In the genomic region with DNA sequence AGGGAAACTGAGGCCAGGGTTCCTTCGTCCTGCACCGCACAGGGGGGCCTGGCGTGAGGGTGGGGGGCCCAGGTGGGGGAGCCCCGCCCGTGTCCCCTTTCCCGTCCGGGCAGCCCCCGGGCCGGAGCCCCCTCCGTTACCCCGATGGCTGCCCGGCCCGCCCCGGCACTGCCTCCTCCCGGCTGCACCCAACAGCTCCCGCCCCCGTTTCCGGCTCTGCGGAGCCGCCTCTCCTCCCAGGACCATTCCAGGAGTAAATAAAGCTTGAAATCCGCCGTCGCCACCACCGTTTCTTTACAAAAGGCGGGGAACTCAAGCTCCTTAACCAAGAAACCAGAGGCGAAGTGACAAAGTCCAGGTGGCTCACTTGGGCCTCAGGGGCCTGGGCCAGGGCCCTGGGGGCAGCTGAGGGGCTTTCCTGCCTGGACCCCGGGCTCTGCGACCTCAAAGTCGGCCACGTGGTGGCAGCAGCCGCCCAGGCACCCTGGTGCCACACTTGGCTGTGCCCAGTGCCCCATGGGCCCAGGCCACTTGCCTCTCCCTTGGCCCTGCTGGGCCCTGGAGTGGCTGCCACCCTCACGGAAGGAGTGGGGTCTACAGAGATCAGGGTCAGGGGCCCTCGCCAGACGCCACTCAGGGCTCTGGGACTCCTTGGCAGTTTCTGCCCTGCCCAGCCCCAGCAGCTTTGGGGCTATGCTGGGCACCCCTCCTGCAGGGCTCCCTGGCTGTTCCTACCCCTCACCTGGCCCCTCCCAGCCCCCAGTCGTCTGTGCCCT, we compare ENCODE assay signal across 8 cellular contexts. TPM values are rescaled to one million over a fixed set of nuclear protein-coding genes. Genes with fewer than 3 reads are reported as not detected.
DNase-seq lines count a peak whose midpoint lies in the region; ATAC-seq and TF ChIP-seq lines count a peak whose summit lies in the region.

No MANE protein-coding gene starts in this region.

- ATAC-seq in GM19025 (IDR thresholded peaks at IDR 0.05; ENCODE audit: low read depth, unreplicated experiment) (peak; percentile 54), HG03280 (IDR thresholded peaks at IDR 0.05; ENCODE audit: unreplicated experiment) (peak; percentile 68)

- no peaks in the 10 kb centered on the region for H3K36me3 ChIP-seq in liver (ENCODE audit: control insufficient read depth in 4 of 4, insufficient read depth in 3 of 4, low read depth in 1 of 4, low read length in 3 of 4)

- peak overlapping the region; percentile 91 for H3K27ac Mint-ChIP-seq in dendritic cell treated with granulocyte-macrophage colony-stimulating factor and Interleukin-4, amounts not matched to agents 40 ng/mL and 50 ng/mL, for 4 days

- intact Hi-C loops in dendritic cell treated with granulocyte-macrophage colony-stimulating factor and Interleukin-4, amounts not matched to agents 40 ng/mL and 50 ng/mL, for 4 days (cut with micrococcal nuclease) = loop anchor here (1.0 to 5.0 kb wide), 3 partner anchors 37 to 352 kb away; no protein-coding TSS in a partner anchor

- H3K4me1 Mint-ChIP-seq in dendritic cell treated with granulocyte-macrophage colony-stimulating factor and Interleukin-4, amounts not matched to agents 40 ng/mL and 50 ng/mL, for 4 days (ENCODE audit: low read depth) = peaks cover 52% of the 10 kb centered on the region

- peak overlapping the region; percentile 92 to 93 for H3K27ac ChIP-seq in liver (ENCODE audit: low read depth in 1 of 2, low read length in 2 of 2)

- peak overlapping the region; percentile 85 for H3K9ac ChIP-seq in liver (ENCODE audit: low read depth in 1 of 2, low read length in 2 of 2)

- 1% methylated on average over 35 of the region's 35 CpGs for WGBS in liver

- no peaks in the 10 kb centered on the region for H3K9me3 ChIP-seq in liver (ENCODE audit: control insufficient read depth in 4 of 4, low read length in 3 of 4)

- peak; percentile 93 for TF ChIP-seq CTCF in liver (IDR thresholded peaks at IDR 0.05; ENCODE audit: low read depth, low read length, missing input control)

- H3K4me3 Mint-ChIP-seq in dendritic cell treated with granulocyte-macrophage colony-stimulating factor and Interleukin-4, amounts not matched to agents 40 ng/mL and 50 ng/mL, for 4 days = peak overlapping the region; percentile 80

- H3K27me3 Mint-ChIP-seq in dendritic cell treated with granulocyte-macrophage colony-stimulating factor and Interleukin-4, amounts not matched to agents 40 ng/mL and 50 ng/mL, for 4 days = no peaks in the 10 kb centered on the region

- peaks cover 11 to 36% (median 24%) of the 10 kb centered on the region in 4 donors for H3K4me1 ChIP-seq in liver (ENCODE audit: control insufficient read depth in 4 of 4, insufficient read depth in 4 of 4, low read length in 3 of 4)

- no peaks in the 10 kb centered on the region for H3K27me3 ChIP-seq in liver (ENCODE audit: control insufficient read depth in 4 of 4, insufficient read depth in 4 of 4, low read length in 3 of 4)

- DNase-seq in AG20443 (ENCODE audit: low spot score) (peak; percentile 90), NCI-H446 treated with DMSO at 0.1 percent for 48 hours (lab: John Stamatoyannopoulos, UW) (peak; percentile 72)
- DNase-seq in activated CD4-positive, alpha-beta T cell treated with anti-CD3 and anti-CD28 coated beads, Interleukin-2, amount 50 U/mL, for 1 hour = peak; percentile 84
- DNase-seq in stimulated activated CD4-positive, alpha-beta T cell treated with anti-CD3 and anti-CD28 coated beads, Interleukin-4, amount 100 ng/mL, for 4 hours = peak; percentile 79 to 84

- no peaks in the 10 kb centered on the region for H3K9me3 Mint-ChIP-seq in dendritic cell treated with granulocyte-macrophage colony-stimulating factor and Interleukin-4, amounts not matched to agents 40 ng/mL and 50 ng/mL, for 4 days

- peak; percentile 95 to 98 for TF ChIP-seq RAD21 in liver (IDR thresholded peaks at IDR 0.05)

- H3K4me3 ChIP-seq in liver (ENCODE audit: low read depth in 1 of 3, low read length in 3 of 3) = peak overlapping the region; percentile 35 to 83 (median 70)

- peaks cover 32% of the 10 kb centered on the region for H3K36me3 Mint-ChIP-seq in dendritic cell treated with granulocyte-macrophage colony-stimulating factor and Interleukin-4, amounts not matched to agents 40 ng/mL and 50 ng/mL, for 4 days (ENCODE audit: low read depth)

TF ChIP-seq in liver, 16 proteins besides CTCF, POLR2A, EP300 and RAD21:
- TF ChIP-seq HNF4A (conservative IDR thresholded peaks at IDR 0.05) = peak; percentile 3 to 35
- TF ChIP-seq, protein P1, sequence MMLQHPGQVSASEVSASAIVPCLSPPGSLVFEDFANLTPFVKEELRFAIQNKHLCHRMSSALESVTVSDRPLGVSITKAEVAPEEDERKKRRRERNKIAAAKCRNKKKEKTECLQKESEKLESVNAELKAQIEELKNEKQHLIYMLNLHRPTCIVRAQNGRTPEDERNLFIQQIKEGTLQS (IDR thresholded peaks at IDR 0.05) = no peak
- TF ChIP-seq, protein P2, sequence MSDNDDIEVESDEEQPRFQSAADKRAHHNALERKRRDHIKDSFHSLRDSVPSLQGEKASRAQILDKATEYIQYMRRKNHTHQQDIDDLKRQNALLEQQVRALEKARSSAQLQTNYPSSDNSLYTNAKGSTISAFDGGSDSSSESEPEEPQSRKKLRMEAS (IDR thresholded peaks at IDR 0.05) = no peak
- TF ChIP-seq TAF1 (conservative IDR thresholded peaks at IDR 0.05) = no peak
- no peak for TF ChIP-seq HNF4G (IDR thresholded peaks at IDR 0.05)
- peak; percentile 64 for TF ChIP-seq SP1 (IDR thresholded peaks at IDR 0.05)
- TF ChIP-seq JUND (IDR thresholded peaks at IDR 0.05) = no peak
- TF ChIP-seq, protein P3, sequence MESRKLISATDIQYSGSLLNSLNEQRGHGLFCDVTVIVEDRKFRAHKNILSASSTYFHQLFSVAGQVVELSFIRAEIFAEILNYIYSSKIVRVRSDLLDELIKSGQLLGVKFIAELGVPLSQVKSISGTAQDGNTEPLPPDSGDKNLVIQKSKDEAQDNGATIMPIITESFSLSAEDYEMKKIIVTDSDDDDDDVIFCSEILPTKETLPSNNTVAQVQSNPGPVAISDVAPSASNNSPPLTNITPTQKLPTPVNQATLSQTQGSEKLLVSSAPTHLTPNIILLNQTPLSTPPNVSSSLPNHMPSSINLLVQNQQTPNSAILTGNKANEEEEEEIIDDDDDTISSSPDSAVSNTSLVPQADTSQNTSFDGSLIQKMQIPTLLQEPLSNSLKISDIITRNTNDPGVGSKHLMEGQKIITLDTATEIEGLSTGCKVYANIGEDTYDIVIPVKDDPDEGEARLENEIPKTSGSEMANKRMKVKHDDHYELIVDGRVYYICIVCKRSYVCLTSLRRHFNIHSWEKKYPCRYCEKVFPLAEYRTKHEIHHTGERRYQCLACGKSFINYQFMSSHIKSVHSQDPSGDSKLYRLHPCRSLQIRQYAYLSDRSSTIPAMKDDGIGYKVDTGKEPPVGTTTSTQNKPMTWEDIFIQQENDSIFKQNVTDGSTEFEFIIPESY (IDR thresholded peaks at IDR 0.05) = no peak
- TF ChIP-seq EGR1 (IDR thresholded peaks at IDR 0.05; ENCODE audit: low read depth in 2 of 2) = peak; percentile 73 to 82
- TF ChIP-seq FOXA2 (IDR thresholded peaks at IDR 0.05) = no peak
- TF ChIP-seq NR2F2 (IDR thresholded peaks at IDR 0.05) = peak; percentile 46
- peak in 1 of 2 donors; percentile 77 for TF ChIP-seq GABPA (IDR thresholded peaks at IDR 0.05 in 1 of 2, conservative IDR thresholded peaks at IDR 0.05 in 1 of 2)
- TF ChIP-seq REST (IDR thresholded peaks at IDR 0.05) = peak; percentile 12
- no peak for TF ChIP-seq FOXA1 (IDR thresholded peaks at IDR 0.05)
- TF ChIP-seq RXRA (IDR thresholded peaks at IDR 0.05) = peak in 1 of 2 donors; percentile 23
- TF ChIP-seq YY1 (IDR thresholded peaks at IDR 0.05) = peak; percentile 52
TF ChIP-seq in liver: peak in this region for 8.

RNA-seq across cellular contexts. Expression of gene FAAP20, which starts 0.5 kb away (rescaled TPM):
- total RNA-seq in liver = 10 to 100 TPM in 1 of 2 donors, 1 to 10 TPM in 1; 5.6 to 11.9 TPM
- polyA plus RNA-seq in liver = 10 to 100 TPM; 19.6 to 31.5 TPM

RNA-seq across cellular contexts. Expression of gene SKI, which starts 33.0 kb away (rescaled TPM):
- 10 to 100 TPM; 18.9 to 21.3 TPM for total RNA-seq in liver
- 10 to 100 TPM in 1 of 2 donors, 1 to 10 TPM in 1; 3.2 to 20.1 TPM for polyA plus RNA-seq in liver

Comparison
In these comparisons a context has a peak if more than half of its experiments do, and no peak if none do; other contexts are left out.
1. Peak in every context shown above with its lines: DNase-seq, ATAC-seq, H3K4me3 ChIP-seq and H3K27ac ChIP-seq.